In genomic region chr3:81743096-81744025, GRCh38 we compare ENCODE assay signal across 8 cellular contexts. TPM values are rescaled to one million over a fixed set of nuclear protein-coding genes. Genes with fewer than 3 reads are reported as not detected.
DNase-seq lines count a peak whose midpoint lies in the region; ATAC-seq and TF ChIP-seq lines count a peak whose summit lies in the region.

No MANE protein-coding gene starts in this region.

- H3K9me3 ChIP-seq in PC-9 (ENCODE audit: insufficient read depth, low read depth) (peaks cover 6% of the 10 kb centered on the region; the same call in 1 of the 2 replicates), esophagus muscularis mucosa (no peaks in the 10 kb centered on the region)

- H3K27ac ChIP-seq in PC-9 = peak overlapping the region; percentile 92
- H3K27ac ChIP-seq in esophagus muscularis mucosa (replicated peaks in 1 of 4) = peak overlapping the region; percentile 67 to 73 (median 68)

- no peaks in the 10 kb centered on the region for H4K20me1 ChIP-seq in PC-9 (ENCODE audit: insufficient read depth)

- no peaks in the 10 kb centered on the region for H3K27me3 ChIP-seq in PC-9 (ENCODE audit: insufficient read depth, low read depth)
- no peaks in the 10 kb centered on the region for H3K27me3 ChIP-seq in esophagus muscularis mucosa

- ATAC-seq in omental fat pad (ENCODE audit: low FRiP score) (peak; percentile 77), GM19351 (IDR thresholded peaks at IDR 0.05; ENCODE audit: unreplicated experiment) (no peak), HG03342 (IDR thresholded peaks at IDR 0.05; ENCODE audit: unreplicated experiment) (no peak)

- DNase-seq in CD1c-positive myeloid dendritic cell (ENCODE audit: extremely low spot score) (peak; percentile 24), PC-9 (peak in 1 of 2 experiments; percentile 78), esophagus muscularis mucosa (ENCODE audit: extremely low spot score) (peak; percentile 93), omental fat pad (ENCODE audit: low spot score) (no peak), GDM1 (lab: John Stamatoyannopoulos, UW) (no peak)
- no peak for DNase-seq in activated naive CD4-positive, alpha-beta T cell (lab: John Stamatoyannopoulos, UW)

- no peak overlapping the region for H3K4me3 ChIP-seq in PC-9
- no peak overlapping the region for H3K4me3 ChIP-seq in esophagus muscularis mucosa

- 0 out of 2 replicates have a peak, but pooled peaks cover 4% of the 10 kb centered on the region for H3K79me2 ChIP-seq in PC-9 (ENCODE audit: low read depth)

- no peaks in the 10 kb centered on the region for H3K36me3 ChIP-seq in PC-9 (ENCODE audit: low read depth)
- peaks cover 0 to 6% (median 0%) of the 10 kb centered on the region in 4 donors for H3K36me3 ChIP-seq in esophagus muscularis mucosa

- intact Hi-C loops in PC-9 (cut with micrococcal nuclease; ENCODE audit: unreplicated experiment) (loop anchor here (2.0 kb wide), 1 partner anchor 17 kb away; the partner anchor contains the start of gene GBE1), esophagus muscularis mucosa (cut with DNase I) (no loop called here)

- H3K4me1 ChIP-seq in PC-9 (replicated peaks; ENCODE audit: insufficient read depth) = peaks cover 37% of the 10 kb centered on the region
- H3K4me1 ChIP-seq in esophagus muscularis mucosa = peaks cover 36 to 46% (median 44%) of the 10 kb centered on the region in 4 donors

- no peaks in the 10 kb centered on the region for H3K9me2 ChIP-seq in PC-9 (ENCODE audit: insufficient read depth)

- 44% methylated on average over 5 of the region's 5 CpGs for WGBS in esophagus muscularis mucosa

- CTCF ChIA-PET in PC-9 (lab: Charles Lee) = no interaction called here

- TSS peak; percentile 36 for BruUV-seq in PC-9 (replicated peaks; lab: Mats Ljungman, UMichigan)

- H3K4me2 ChIP-seq in PC-9 = peak overlapping the region; percentile 43

- POLR2A ChIA-PET in PC-9 (lab: Charles Lee; ENCODE audit: unreplicated experiment) = interaction anchor here (0.6 kb wide), 1 partner anchor 8 kb away, joined by 16 read pairs; no protein-coding TSS in a partner anchor

- no peak for TF ChIP-seq EP300 in esophagus muscularis mucosa (IDR thresholded peaks at IDR 0.05)

- TF ChIP-seq POLR2A in esophagus muscularis mucosa (IDR thresholded peaks at IDR 0.05; ENCODE audit: low read depth) = no peak

- H3F3A ChIP-seq in PC-9 (ENCODE audit: insufficient read depth, low read depth) = peaks cover 28% of the 10 kb centered on the region; the same call in 1 of the 2 replicates

- H2AFZ ChIP-seq in PC-9 = no peak overlapping the region; the same call in 1 of the 2 replicates

- no peak for TF ChIP-seq CTCF in PC-9 (conservative IDR thresholded peaks at IDR 0.05)
- no peak for TF ChIP-seq CTCF in esophagus muscularis mucosa (IDR thresholded peaks at IDR 0.05)
- TF ChIP-seq CTCF in omental fat pad (IDR thresholded peaks at IDR 0.05) = no peak

RNA-seq across cellular contexts. Expression of gene GBE1, which starts 18.1 kb away (rescaled TPM):
- 23.1 and 31.2 TPM in 2 replicates for total RNA-seq in PC-9 (2021)
- total RNA-seq in esophagus muscularis mucosa = 10 to 100 TPM; 22.2 to 27.8 (median 25.3) TPM
- total RNA-seq in omental fat pad = 100 to 1,000 TPM; 101 to 140 (median 118) TPM

Comparison
In these comparisons a context has a peak if more than half of its experiments do, and no peak if none do; other contexts are left out.
1. DNase-seq: peak in CD1c-positive myeloid dendritic cell (single experiment) and esophagus muscularis mucosa (single experiment); none in omental fat pad (single experiment), GDM1 (single experiment) and activated naive CD4-positive, alpha-beta T cell (0 of 4).